ENCODE assay signal across 13 cellular contexts in the genomic region with DNA sequence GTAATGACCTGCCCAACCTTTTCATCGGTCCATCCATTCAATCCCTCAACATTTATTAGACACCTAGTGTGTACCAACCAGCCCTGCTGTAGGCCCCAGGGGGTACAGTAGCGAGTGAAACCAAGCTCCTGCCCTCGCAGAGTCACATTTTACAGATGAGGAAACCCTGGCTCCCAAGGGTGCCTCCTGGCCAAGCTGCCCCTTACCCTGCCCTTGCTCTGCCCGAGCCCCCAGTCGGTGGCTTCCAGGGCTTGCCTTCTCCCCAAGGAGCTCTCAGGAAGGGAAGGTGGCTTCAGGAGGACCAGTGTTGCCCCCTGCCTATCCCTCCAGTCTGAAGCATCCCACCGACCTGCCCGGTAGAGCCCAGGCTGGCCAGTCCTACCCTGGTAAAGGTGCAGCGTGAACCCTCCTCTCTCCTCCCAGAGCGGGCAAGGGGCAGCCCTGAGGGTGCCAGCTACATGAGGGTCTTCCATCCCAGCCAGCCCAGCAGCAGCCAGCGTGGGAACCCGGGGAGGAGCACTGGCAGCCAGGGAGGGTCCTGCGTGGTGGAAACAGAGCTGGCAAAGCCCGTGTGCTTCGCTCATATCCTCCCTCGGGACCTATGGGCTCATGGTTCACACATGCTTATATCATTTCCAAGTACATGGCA. TPM values are rescaled to one million over a fixed set of nuclear protein-coding genes. Genes with fewer than 3 reads are reported as not detected.
DNase-seq lines count a peak whose midpoint lies in the region; ATAC-seq and TF ChIP-seq lines count a peak whose summit lies in the region.
"Had no signal": no experiment of that assay in that cellular context is flagged by ENCODE, and none has a peak within 500 bp of the region (broad histone marks: within the 10 kb centered on the region; RNA-seq: fewer than 3 reads in every experiment).

No MANE protein-coding gene starts in this region.

- peak overlapping the region; percentile 9 to 100 (median 99); a peak in 19 of 22 replicates for H3K4me2 ChIP-seq in BLaER1 treated with 17β-estradiol and CSF1 and Interleukin-3, amounts not matched to agents 10 nM and 100 nM

- peaks cover 11 to 43% (median 38%) of the 10 kb centered on the region in 10 experiments; a peak in 19 of 20 replicates for H3K4me1 ChIP-seq in BLaER1 treated with 17β-estradiol and CSF1 and Interleukin-3, amounts not matched to agents 10 nM and 100 nM

- H3K9me3 Mint-ChIP-seq in HFFc6 (no peaks in the 10 kb centered on the region), brain (peaks cover 0 to 4% (median 0%) of the 10 kb centered on the region in 5 experiments), mesothelial cell of epicardium (no peaks in the 10 kb centered on the region)

- no peaks in the 10 kb centered on the region for H3K9me3 ChIP-seq in BLaER1 treated with 17β-estradiol and CSF1 and Interleukin-3, amounts not matched to agents 10 nM and 100 nM (replicated peaks in 1 of 11)
- H3K9me3 ChIP-seq: adrenal gland, gastroesophageal sphincter had no signal

- H3K36me3 ChIP-seq in BLaER1 treated with 17β-estradiol and CSF1 and Interleukin-3, amounts not matched to agents 10 nM and 100 nM: no peaks in the 10 kb centered on the region
- H3K36me3 ChIP-seq: adrenal gland, gastroesophageal sphincter had no signal

- H3K27me3 Mint-ChIP-seq in HFFc6 (ENCODE audit: insufficient read depth): peaks cover 27% of the 10 kb centered on the region
- H3K27me3 Mint-ChIP-seq in brain: peaks cover 1% of the 10 kb centered on the region
- peaks cover 81% of the 10 kb centered on the region for H3K27me3 Mint-ChIP-seq in mesothelial cell of epicardium (ENCODE audit: low read depth)

- DNase-seq in HFFc6 (no peak), mesothelial cell of epicardium (ENCODE audit: low spot score in 2 of 2, unreplicated experiment in 2 of 2) (no peak), HPDE6-E6E7 (ENCODE audit: extremely low spot score) (no peak), NCI-H2227 (lab: John Stamatoyannopoulos, UW; ENCODE audit: unreplicated experiment) (no peak), NAMALWA (ENCODE audit: low spot score) (no peak)
- DNase-seq: DMS79 treated with DMSO at 0.1 percent for 48 hours, NCI-H2081 treated with DMSO at 0.1 percent for 48 hours, SW 1271 had no signal

- H3K4me3 ChIP-seq in BLaER1 treated with 17β-estradiol and CSF1 and Interleukin-3, amounts not matched to agents 10 nM and 100 nM: peak overlapping the region in 8 of 10 experiments; percentile 61 to 78 (median 68); a peak in 14 of 20 replicates

- TF ChIP-seq CTCF in HFFc6 (IDR thresholded peaks at IDR 0.05) (no peak), brain (conservative IDR thresholded peaks at IDR 0.05) (no peak), mesothelial cell of epicardium (IDR thresholded peaks at IDR 0.05; ENCODE audit: unreplicated experiment) (no peak)

- no peak overlapping the region for H3K27ac ChIP-seq in BLaER1 treated with 17β-estradiol and CSF1 and Interleukin-3, amounts not matched to agents 10 nM and 100 nM
- H3K27ac ChIP-seq: adrenal gland, gastroesophageal sphincter had no signal

- H3K4me1 Mint-ChIP-seq in HFFc6 (ENCODE audit: low read depth) (no peaks in the 10 kb centered on the region), brain (peaks cover 36% of the 10 kb centered on the region), mesothelial cell of epicardium (peaks cover 1% of the 10 kb centered on the region)

- H3K4me3 Mint-ChIP-seq in HFFc6 (peak overlapping the region; percentile 51), brain (peak overlapping the region; percentile 79 to 85 (median 79)), mesothelial cell of epicardium (peak overlapping the region; percentile 59)

- H3K36me3 Mint-ChIP-seq in HFFc6 (ENCODE audit: low read depth): no peaks in the 10 kb centered on the region
- no peaks in the 10 kb centered on the region for H3K36me3 Mint-ChIP-seq in brain
- H3K36me3 Mint-ChIP-seq in mesothelial cell of epicardium: no peaks in the 10 kb centered on the region

- no peak for ATAC-seq in GM19035 (IDR thresholded peaks at IDR 0.05; ENCODE audit: unreplicated experiment)
- ATAC-seq: gastroesophageal sphincter had no signal

- H3K27ac Mint-ChIP-seq in HFFc6: no peak overlapping the region
- H3K27ac Mint-ChIP-seq in brain: peak overlapping the region in 4 of 5 experiments; percentile 58 to 96 (median 74)
- H3K27ac Mint-ChIP-seq in mesothelial cell of epicardium: no peak overlapping the region

- H3K9ac ChIP-seq in BLaER1 treated with 17β-estradiol and CSF1 and Interleukin-3, amounts not matched to agents 10 nM and 100 nM: peak overlapping the region in 1 of 11 experiments; percentile 7; a peak in 1 of 22 replicates

- peaks cover 0 to 13% (median 0%) of the 10 kb centered on the region in 11 experiments; a peak in 5 of 22 replicates for H4K20me1 ChIP-seq in BLaER1 treated with 17β-estradiol and CSF1 and Interleukin-3, amounts not matched to agents 10 nM and 100 nM

- H3K27me3 ChIP-seq in BLaER1 treated with 17β-estradiol and CSF1 and Interleukin-3, amounts not matched to agents 10 nM and 100 nM: peaks cover 15 to 32% (median 22%) of the 10 kb centered on the region in 11 experiments; a peak in 21 of 22 replicates

RNA-seq across cellular contexts. Expression of gene BEGAIN, which starts 0.7 kb away (rescaled TPM):
- under 1 TPM in 5 of 6 experiments, not detected in 1; 0.05 to 0.20 (median 0.14) TPM for total RNA-seq in HFFc6 (2021; fragmentation: NEBNext Ultra II Directional; extraction: Animal tissue kit (Norgen Biotek cat#: 25700))
- 19.3 TPM for polyA plus RNA-seq in brain (ENCODE audit: insufficient read depth, low read depth, low replicate concordance)
- total RNA-seq in mesothelial cell of epicardium: 4.7 to 6.7 TPM (median 5.1 TPM) in 3 replicates

Comparison
In these comparisons a context has a peak if more than half of its experiments do, and no peak if none do; other contexts are left out.
1. H3K27ac Mint-ChIP-seq: peak in brain (4 of 5); none in HFFc6 (single experiment) and mesothelial cell of epicardium (single experiment).
2. Peak in every context shown above with its lines, with median percentiles within 50 percentile points of each other: H3K4me3 Mint-ChIP-seq.